In the genomic region with DNA sequence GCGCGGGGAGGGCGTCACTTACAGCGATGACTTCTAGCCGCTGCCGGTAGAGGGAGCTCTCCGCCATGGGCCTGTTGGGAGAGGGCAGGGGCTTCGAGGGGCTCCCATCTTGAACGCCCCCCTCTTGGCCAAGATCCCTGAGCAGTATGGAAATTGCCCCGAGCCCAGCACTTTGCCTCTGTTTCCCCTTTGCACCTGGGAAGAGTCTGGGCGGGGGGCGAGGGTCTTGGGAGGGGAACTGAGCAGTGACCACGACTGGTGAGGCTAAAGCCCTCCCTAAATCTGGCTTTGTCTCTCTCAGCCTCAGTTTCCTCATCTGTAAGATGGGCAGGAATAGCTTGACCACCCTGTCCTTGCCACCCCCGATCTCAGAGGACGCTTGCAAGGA, we compare ENCODE assay signal across 8 cellular contexts. TPM values are rescaled to one million over a fixed set of nuclear protein-coding genes. Genes with fewer than 3 reads are reported as not detected.
DNase-seq lines count a peak whose midpoint lies in the region; ATAC-seq and TF ChIP-seq lines count a peak whose summit lies in the region.

No MANE protein-coding gene starts in this region.

- no peaks in the 10 kb centered on the region for H3K9me3 Mint-ChIP-seq in chondrocyte (ENCODE audit: low read depth)

- no peak overlapping the region for H3K27ac ChIP-seq in psoas muscle

- no peaks in the 10 kb centered on the region for H3K36me3 Mint-ChIP-seq in chondrocyte (ENCODE audit: low read depth)

- H3K4me1 ChIP-seq in psoas muscle, result no peaks in the 10 kb centered on the region

- peaks cover 0 to 43% (median 19%) of the 10 kb centered on the region in 3 donors for H3K27me3 ChIP-seq in psoas muscle (ENCODE audit: insufficient read depth in 3 of 3, low read length in 2 of 3)

- intact Hi-C loops in psoas muscle (cut with DNase I), result no loop called here

- H3K4me1 Mint-ChIP-seq in chondrocyte (ENCODE audit: low read depth), result peaks cover 11% of the 10 kb centered on the region

- H3K27me3 Mint-ChIP-seq in chondrocyte (ENCODE audit: low read depth), result peaks cover 3% of the 10 kb centered on the region

- 15 to 23% (median 22%) methylated on average over 13 to 15 of the region's 15 CpGs for WGBS in psoas muscle, 3 donors

- peak; percentile 30 for DNase-seq in UCSD-AML1 (lab: John Stamatoyannopoulos, UW; ENCODE audit: unreplicated experiment)
- no peak for DNase-seq in chondrocyte (ENCODE audit: low spot score)
- DNase-seq in psoas muscle, result peak in 1 of 2 donors; percentile 24
- no peak for DNase-seq in C1 segment of cervical spinal cord (lab: John Stamatoyannopoulos, UW)

- no peaks in the 10 kb centered on the region for H3K36me3 ChIP-seq in psoas muscle (ENCODE audit: insufficient read depth in 1 of 2, low read depth in 1 of 2)

- no peak overlapping the region for H3K4me3 Mint-ChIP-seq in chondrocyte (ENCODE audit: unreplicated experiment)

- H3K4me3 ChIP-seq in psoas muscle, result no peak overlapping the region

- no peaks in the 10 kb centered on the region for H3K9me3 ChIP-seq in psoas muscle

- TF ChIP-seq CTCF in GM12873 (IDR thresholded peaks at IDR 0.05; ENCODE audit: insufficient read depth, low read depth, low read length, missing control alignments) (peak; percentile 86), chondrocyte (IDR thresholded peaks at IDR 0.05) (peak; percentile 80), psoas muscle (IDR thresholded peaks at IDR 0.05) (peak; percentile 49)

- ATAC-seq in psoas muscle (peak in 1 of 4 donors; percentile 57), GM18517 (IDR thresholded peaks at IDR 0.05; ENCODE audit: unreplicated experiment) (no peak), HG03378 (IDR thresholded peaks at IDR 0.05; ENCODE audit: unreplicated experiment) (no peak), HG03025 (IDR thresholded peaks at IDR 0.05; ENCODE audit: low FRiP score, unreplicated experiment) (no peak)

- no peak overlapping the region for H3K27ac Mint-ChIP-seq in chondrocyte (ENCODE audit: unreplicated experiment)

RNA-seq across cellular contexts. Expression of a gene that starts 2.8 kb away (rescaled TPM):
- 0.82 to 0.95 TPM (median 0.92 TPM) in 3 replicates for total RNA-seq in chondrocyte
- total RNA-seq in psoas muscle, result not detected
- polyA plus RNA-seq in psoas muscle, result under 1 TPM in 2 of 3 donors, not detected in 1; 0.04 to 0.05 TPM

RNA-seq across cellular contexts. Expression of a gene that starts 13.5 kb away (rescaled TPM):
- total RNA-seq in chondrocyte (1.00 to 3.7 TPM (median 2.0 TPM) in 3 replicates), psoas muscle (1 to 10 TPM; 2.0 to 6.3 (median 2.9) TPM)
- polyA plus RNA-seq in psoas muscle, result 10 to 100 TPM in 1 of 3 donors, 1 to 10 TPM in 2; 1.8 to 15.4 (median 2.1) TPM

RNA-seq across cellular contexts. Expression of a gene that starts 26.5 kb away (rescaled TPM):
- total RNA-seq in chondrocyte (not detected in 3 replicates), psoas muscle (not detected)
- polyA plus RNA-seq in psoas muscle, result not detected

RNA-seq across cellular contexts. Expression of a gene that starts 27.5 kb away (rescaled TPM):
- 2.5 to 3.0 TPM (median 2.9 TPM) in 3 replicates for total RNA-seq in chondrocyte
- total RNA-seq in psoas muscle, result 1 to 10 TPM; 2.3 to 3.7 (median 2.9) TPM
- polyA plus RNA-seq in psoas muscle, result 1 to 10 TPM; 1.5 to 3.2 (median 2.5) TPM

RNA-seq across cellular contexts. Expression of a gene that starts 31.1 kb away (rescaled TPM):
- not detected in 3 replicates for total RNA-seq in chondrocyte
- not detected for total RNA-seq in psoas muscle
- polyA plus RNA-seq in psoas muscle, result not detected
